Comparison of ENCODE assay signal across 1 cellular context in genomic region chr17:4949321-4950074, GRCh38.
TF ChIP-seq lines count a peak whose summit lies in the region.

No MANE protein-coding gene starts in this region.

TF ChIP-seq in K562, 482 proteins besides CTCF, POLR2A, EP300 and RAD21 (continues in another document):
- TF ChIP-seq SMAD3 (CRISPR knock-in tag; conservative IDR thresholded peaks at IDR 0.05) (no peak), ZNF830 (CRISPR knock-in tag; IDR thresholded peaks at IDR 0.05) (no peak), ELK3 (CRISPR knock-in tag; IDR thresholded peaks at IDR 0.05) (no peak), THRB (CRISPR knock-in tag; conservative IDR thresholded peaks at IDR 0.05) (no peak), CXXC5 (CRISPR knock-in tag; IDR thresholded peaks at IDR 0.05) (peak; percentile 56), NFXL1 (CRISPR knock-in tag; IDR thresholded peaks at IDR 0.05) (no peak), BCL6 (CRISPR knock-in tag; IDR thresholded peaks at IDR 0.05) (0 out of 2 replicates have a peak, but pooled peaks have one; percentile 50), CEBPG (CRISPR knock-in tag; IDR thresholded peaks at IDR 0.05) (no peak), CEBPG (tag; conservative IDR thresholded peaks at IDR 0.05 in 1 of 2, IDR thresholded peaks at IDR 0.05 in 1 of 2) (no peak), SP1 (CRISPR knock-in tag; IDR thresholded peaks at IDR 0.05) (0 out of 2 replicates have a peak, but pooled peaks have one; percentile 29), RBM34 (IDR thresholded peaks at IDR 0.05; ENCODE audit: borderline replicate concordance, insufficient read depth, low read length) (no peak), HIVEP1 (CRISPR knock-in tag; IDR thresholded peaks at IDR 0.05) (no peak), ATF4 (CRISPR knock-in tag; IDR thresholded peaks at IDR 0.05) (0 out of 2 replicates have a peak, but pooled peaks have one; percentile 23), ZC3H4 (CRISPR knock-in tag; IDR thresholded peaks at IDR 0.05; ENCODE audit: borderline replicate concordance) (no peak), CCNT2 (IDR thresholded peaks at IDR 0.05; ENCODE audit: borderline replicate concordance, extremely low read depth, insufficient read length, low read depth, low read length) (peak; percentile 60), KLF6 (CRISPR knock-in tag; IDR thresholded peaks at IDR 0.05; ENCODE audit: borderline replicate concordance) (no peak), DDX20 (tag; IDR thresholded peaks at IDR 0.05; ENCODE audit: low read depth) (no peak), L3MBTL2 (IDR thresholded peaks at IDR 0.05) (peak; percentile 88), SRSF7 (optimal IDR thresholded peaks at IDR 0.05; ENCODE audit: low read depth, low read length) (no peak), ETV5 (CRISPR knock-in tag; IDR thresholded peaks at IDR 0.05; ENCODE audit: low read depth) (peak; percentile 37), TARDBP (IDR thresholded peaks at IDR 0.05) (peak; percentile 63; the same call in 1 of the 2 replicates), NR1H2 (CRISPR knock-in tag; IDR thresholded peaks at IDR 0.05) (no peak), TEAD4 (IDR thresholded peaks at IDR 0.05; ENCODE audit: low read length) (no peak), TEAD4 (CRISPR knock-in tag; IDR thresholded peaks at IDR 0.05; ENCODE audit: borderline replicate concordance) (no peak), KDM1A (IDR thresholded peaks at IDR 0.05) (peak in 1 of 2 experiments; percentile 16; a peak in 1 of 4 replicates), TAF7 (tag; IDR thresholded peaks at IDR 0.05) (no peak), HNRNPL (IDR thresholded peaks at IDR 0.05; ENCODE audit: low read depth, low read length) (no peak), U2AF1 (optimal IDR thresholded peaks at IDR 0.05; ENCODE audit: low read depth, low read length) (peak; percentile 22), FOXK1 (CRISPR knock-in tag; IDR thresholded peaks at IDR 0.05; ENCODE audit: borderline replicate concordance) (no peak), YBX1 (IDR thresholded peaks at IDR 0.05) (no peak), ETV6 (IDR thresholded peaks at IDR 0.05; ENCODE audit: borderline replicate concordance in 1 of 2, low read depth in 2 of 2, low read length in 1 of 2) (no peak), ETV6 (CRISPR knock-in tag; IDR thresholded peaks at IDR 0.05; ENCODE audit: borderline replicate concordance) (no peak), MCM5 (IDR thresholded peaks at IDR 0.05; ENCODE audit: low read depth) (no peak), ZNF445 (CRISPR knock-in tag; IDR thresholded peaks at IDR 0.05; ENCODE audit: low read depth) (no peak), NFE2 (IDR thresholded peaks at IDR 0.05; ENCODE audit: low read depth) (0 out of 2 replicates have a peak, but pooled peaks have one; percentile 23), PTBP1 (IDR thresholded peaks at IDR 0.05; ENCODE audit: low read depth, low read length) (no peak), TEAD1 (CRISPR knock-in tag; IDR thresholded peaks at IDR 0.05) (no peak), POLR2G (IDR thresholded peaks at IDR 0.05; ENCODE audit: low read depth, low read length) (peak; percentile 74), ATF7 (IDR thresholded peaks at IDR 0.05) (peak; percentile 61; the same call in 1 of the 2 replicates), ZBTB40 (IDR thresholded peaks at IDR 0.05) (no peak), ZBTB40 (CRISPR knock-in tag; IDR thresholded peaks at IDR 0.05) (no peak), ZBTB26 (CRISPR knock-in tag; IDR thresholded peaks at IDR 0.05) (no peak), MAX (CRISPR knock-in tag; IDR thresholded peaks at IDR 0.05) (peak; percentile 87), PHTF2 (CRISPR knock-in tag; IDR thresholded peaks at IDR 0.05) (no peak)
- TF ChIP-seq, protein P1, sequence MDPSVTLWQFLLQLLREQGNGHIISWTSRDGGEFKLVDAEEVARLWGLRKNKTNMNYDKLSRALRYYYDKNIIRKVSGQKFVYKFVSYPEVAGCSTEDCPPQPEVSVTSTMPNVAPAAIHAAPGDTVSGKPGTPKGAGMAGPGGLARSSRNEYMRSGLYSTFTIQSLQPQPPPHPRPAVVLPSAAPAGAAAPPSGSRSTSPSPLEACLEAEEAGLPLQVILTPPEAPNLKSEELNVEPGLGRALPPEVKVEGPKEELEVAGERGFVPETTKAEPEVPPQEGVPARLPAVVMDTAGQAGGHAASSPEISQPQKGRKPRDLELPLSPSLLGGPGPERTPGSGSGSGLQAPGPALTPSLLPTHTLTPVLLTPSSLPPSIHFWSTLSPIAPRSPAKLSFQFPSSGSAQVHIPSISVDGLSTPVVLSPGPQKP (CRISPR knock-in tag; IDR thresholded peaks at IDR 0.05), result no peak
- TF ChIP-seq, protein P2, sequence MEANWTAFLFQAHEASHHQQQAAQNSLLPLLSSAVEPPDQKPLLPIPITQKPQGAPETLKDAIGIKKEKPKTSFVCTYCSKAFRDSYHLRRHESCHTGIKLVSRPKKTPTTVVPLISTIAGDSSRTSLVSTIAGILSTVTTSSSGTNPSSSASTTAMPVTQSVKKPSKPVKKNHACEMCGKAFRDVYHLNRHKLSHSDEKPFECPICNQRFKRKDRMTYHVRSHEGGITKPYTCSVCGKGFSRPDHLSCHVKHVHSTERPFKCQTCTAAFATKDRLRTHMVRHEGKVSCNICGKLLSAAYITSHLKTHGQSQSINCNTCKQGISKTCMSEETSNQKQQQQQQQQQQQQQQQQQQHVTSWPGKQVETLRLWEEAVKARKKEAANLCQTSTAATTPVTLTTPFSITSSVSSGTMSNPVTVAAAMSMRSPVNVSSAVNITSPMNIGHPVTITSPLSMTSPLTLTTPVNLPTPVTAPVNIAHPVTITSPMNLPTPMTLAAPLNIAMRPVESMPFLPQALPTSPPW (CRISPR knock-in tag; IDR thresholded peaks at IDR 0.05), result peak; percentile 93
- TF ChIP-seq, protein P3, sequence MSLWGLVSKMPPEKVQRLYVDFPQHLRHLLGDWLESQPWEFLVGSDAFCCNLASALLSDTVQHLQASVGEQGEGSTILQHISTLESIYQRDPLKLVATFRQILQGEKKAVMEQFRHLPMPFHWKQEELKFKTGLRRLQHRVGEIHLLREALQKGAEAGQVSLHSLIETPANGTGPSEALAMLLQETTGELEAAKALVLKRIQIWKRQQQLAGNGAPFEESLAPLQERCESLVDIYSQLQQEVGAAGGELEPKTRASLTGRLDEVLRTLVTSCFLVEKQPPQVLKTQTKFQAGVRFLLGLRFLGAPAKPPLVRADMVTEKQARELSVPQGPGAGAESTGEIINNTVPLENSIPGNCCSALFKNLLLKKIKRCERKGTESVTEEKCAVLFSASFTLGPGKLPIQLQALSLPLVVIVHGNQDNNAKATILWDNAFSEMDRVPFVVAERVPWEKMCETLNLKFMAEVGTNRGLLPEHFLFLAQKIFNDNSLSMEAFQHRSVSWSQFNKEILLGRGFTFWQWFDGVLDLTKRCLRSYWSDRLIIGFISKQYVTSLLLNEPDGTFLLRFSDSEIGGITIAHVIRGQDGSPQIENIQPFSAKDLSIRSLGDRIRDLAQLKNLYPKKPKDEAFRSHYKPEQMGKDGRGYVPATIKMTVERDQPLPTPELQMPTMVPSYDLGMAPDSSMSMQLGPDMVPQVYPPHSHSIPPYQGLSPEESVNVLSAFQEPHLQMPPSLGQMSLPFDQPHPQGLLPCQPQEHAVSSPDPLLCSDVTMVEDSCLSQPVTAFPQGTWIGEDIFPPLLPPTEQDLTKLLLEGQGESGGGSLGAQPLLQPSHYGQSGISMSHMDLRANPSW (CRISPR knock-in tag; IDR thresholded peaks at IDR 0.05), result no peak
